ENCODE assay signal across 10 cellular contexts in genomic region chr6:27279513-27280063, GRCh38. TPM values are rescaled to one million over a fixed set of nuclear protein-coding genes. Genes with fewer than 3 reads are reported as not detected.
DNase-seq lines count a peak whose midpoint lies in the region; ATAC-seq and TF ChIP-seq lines count a peak whose summit lies in the region.
"Had no signal": no experiment of that assay in that cellular context is flagged by ENCODE, and none has a peak within 500 bp of the region (broad histone marks: within the 10 kb centered on the region; RNA-seq: fewer than 3 reads in every experiment).

No MANE protein-coding gene starts in this region.

- BruUV-seq in Panc1 (replicated peaks; lab: Mats Ljungman, UMichigan) = no TSS peak

- TF ChIP-seq CTCF in Panc1 (IDR thresholded peaks at IDR 0.05) (no peak), fibroblast of lung (conservative IDR thresholded peaks at IDR 0.05 in 1 of 2, IDR thresholded peaks at IDR 0.05 in 1 of 2; ENCODE audit: low read depth in 1 of 2, low read length in 2 of 2) (no peak), left ventricle myocardium inferior (IDR thresholded peaks at IDR 0.05; ENCODE audit: borderline replicate concordance) (no peak)

- peak overlapping the region; percentile 79 for H3K4me2 ChIP-seq in fibroblast of lung (ENCODE audit: extremely low read depth, insufficient read depth, low read length)

- peaks cover 5 to 12% of the 10 kb centered on the region in 2 donors for H3K9me3 Mint-ChIP-seq in activated T-cell treated with anti-CD3 and anti-CD28 coated beads, Interleukin-2, amount 50 U/mL, for 72 hours
- peaks cover 25% of the 10 kb centered on the region for H3K9me3 Mint-ChIP-seq in activated T-cell treated with anti-CD3 and anti-CD28 coated beads, Interleukin-2, amount 50 U/mL, for 4 hours
- H3K9me3 Mint-ChIP-seq in stimulated activated naive CD8-positive, alpha-beta T cell treated with anti-CD3 and anti-CD28 coated beads, Interleukin-15, Interleukin-2, amounts not matched to agents 100 ng/mL and 50 ng/mL, for 24 hours = peaks cover 35% of the 10 kb centered on the region

- H3K27ac Mint-ChIP-seq in activated T-cell treated with anti-CD3 and anti-CD28 coated beads, Interleukin-2, amount 50 U/mL, for 72 hours = peak overlapping the region; percentile 85
- H3K27ac Mint-ChIP-seq in stimulated activated naive CD8-positive, alpha-beta T cell treated with anti-CD3 and anti-CD28 coated beads, Interleukin-15, Interleukin-2, amounts not matched to agents 100 ng/mL and 50 ng/mL, for 24 hours = no peak overlapping the region

- CTCF ChIA-PET in Panc1 (lab: Charles Lee) = no interaction called here

- no peaks in the 10 kb centered on the region for H4K20me1 ChIP-seq in fibroblast of lung (ENCODE audit: control insufficient read depth, extremely low read depth, insufficient read depth, low read length)

- peak overlapping the region; percentile 66 to 93 for H3K4me3 ChIP-seq in Panc1 (ENCODE audit: low read depth in 2 of 2, low read length in 2 of 2)
- peak overlapping the region; percentile 45 to 76 (median 49) for H3K4me3 ChIP-seq in fibroblast of lung (replicated peaks in 1 of 4; ENCODE audit: control extremely low read depth in 1 of 4, insufficient read depth in 1 of 4, low read depth in 3 of 4, low read length in 4 of 4)
- no peak overlapping the region for H3K4me3 ChIP-seq in left ventricle myocardium inferior

- H3K9ac ChIP-seq in fibroblast of lung (ENCODE audit: insufficient read depth, low read length) = no peak overlapping the region

- H3K4me1 ChIP-seq in Panc1 (ENCODE audit: control insufficient read depth, insufficient read depth, low read length) (peaks cover 6% of the 10 kb centered on the region; the same call in 1 of the 2 replicates), fibroblast of lung (ENCODE audit: control insufficient read depth, extremely low read depth, insufficient read depth, low read length) (no peaks in the 10 kb centered on the region), left ventricle myocardium inferior (no peaks in the 10 kb centered on the region)

- no peak for ATAC-seq in activated T-cell treated with anti-CD3 and anti-CD28 coated beads, Interleukin-2, amount 50 U/mL, for 72 hours (replicated peaks in 1 of 2)
- ATAC-seq in activated T-cell treated with anti-CD3 and anti-CD28 coated beads, Interleukin-2, amount 50 U/mL, for 4 hours = no peak
- ATAC-seq in Panc1 (peak; percentile 85), HG02938 (IDR thresholded peaks at IDR 0.05; ENCODE audit: unreplicated experiment) (no peak)

- in situ Hi-C loops in Panc1 (cut with HindIII; ENCODE audit: low pct_unique_long_range_greater_than_20kb, low sequenced_read_pairs) = no loop called here

- peaks cover 16% of the 10 kb centered on the region for H3K4me1 Mint-ChIP-seq in activated T-cell treated with anti-CD3 and anti-CD28 coated beads, Interleukin-2, amount 50 U/mL, for 72 hours (ENCODE audit: low read depth)
- H3K4me1 Mint-ChIP-seq in activated T-cell treated with anti-CD3 and anti-CD28 coated beads, Interleukin-2, amount 50 U/mL, for 4 hours (ENCODE audit: low read depth) = peaks cover 3% of the 10 kb centered on the region
- H3K4me1 Mint-ChIP-seq in stimulated activated naive CD8-positive, alpha-beta T cell treated with anti-CD3 and anti-CD28 coated beads, Interleukin-15, Interleukin-2, amounts not matched to agents 100 ng/mL and 50 ng/mL, for 24 hours (ENCODE audit: low read depth) = peaks cover 22% of the 10 kb centered on the region

- H3K27ac ChIP-seq in Panc1 (ENCODE audit: low read length) (peak overlapping the region; percentile 30; the same call in 1 of the 2 replicates), fibroblast of lung (ENCODE audit: insufficient read depth, low read length) (no peak overlapping the region), left ventricle myocardium inferior (replicated peaks) (no peak overlapping the region)

- H3K27me3 Mint-ChIP-seq in activated T-cell treated with anti-CD3 and anti-CD28 coated beads, Interleukin-2, amount 50 U/mL, for 72 hours (ENCODE audit: low read depth) = peaks cover 83% of the 10 kb centered on the region
- peaks cover 84% of the 10 kb centered on the region for H3K27me3 Mint-ChIP-seq in activated T-cell treated with anti-CD3 and anti-CD28 coated beads, Interleukin-2, amount 50 U/mL, for 4 hours (ENCODE audit: low read depth)
- H3K27me3 Mint-ChIP-seq in stimulated activated naive CD8-positive, alpha-beta T cell treated with anti-CD3 and anti-CD28 coated beads, Interleukin-15, Interleukin-2, amounts not matched to agents 100 ng/mL and 50 ng/mL, for 24 hours = peaks cover 84% of the 10 kb centered on the region

- H3K9me3 ChIP-seq in Panc1 (ENCODE audit: control insufficient read depth, insufficient read depth, low read depth, low read length) (no peaks in the 10 kb centered on the region), fibroblast of lung (ENCODE audit: control insufficient read depth, insufficient read depth, low read depth, low read length) (no peaks in the 10 kb centered on the region), left ventricle myocardium inferior (replicated peaks) (peaks cover 4% of the 10 kb centered on the region)

- H3K27me3 ChIP-seq in Panc1 (ENCODE audit: control insufficient read depth, insufficient read depth, low read length) (no peaks in the 10 kb centered on the region), fibroblast of lung (ENCODE audit: control insufficient read depth, insufficient read depth, low read length) (peaks cover 12% of the 10 kb centered on the region), left ventricle myocardium inferior (ENCODE audit: low read depth) (peaks cover 100% of the 10 kb centered on the region)

- H3K79me2 ChIP-seq in fibroblast of lung (ENCODE audit: control insufficient read depth, insufficient read depth, low read length) = no peaks in the 10 kb centered on the region

- POLR2A ChIA-PET in Panc1 (lab: Charles Lee) = interaction anchor here (0.6 to 1.2 kb wide), 3 partner anchors 50 to 301 kb away, joined by 3 read pairs; no protein-coding TSS in a partner anchor

- peaks cover 12 to 18% of the 10 kb centered on the region in 2 donors for H3K36me3 Mint-ChIP-seq in activated T-cell treated with anti-CD3 and anti-CD28 coated beads, Interleukin-2, amount 50 U/mL, for 72 hours (ENCODE audit: insufficient read depth in 2 of 2)
- no peaks in the 10 kb centered on the region for H3K36me3 Mint-ChIP-seq in activated T-cell treated with anti-CD3 and anti-CD28 coated beads, Interleukin-2, amount 50 U/mL, for 4 hours (ENCODE audit: insufficient read depth)
- H3K36me3 Mint-ChIP-seq in stimulated activated naive CD8-positive, alpha-beta T cell treated with anti-CD3 and anti-CD28 coated beads, Interleukin-15, Interleukin-2, amounts not matched to agents 100 ng/mL and 50 ng/mL, for 24 hours (ENCODE audit: low read depth) = peaks cover 26% of the 10 kb centered on the region

- H3K36me3 ChIP-seq in Panc1 (ENCODE audit: control insufficient read depth, insufficient read depth, low read length) = no peaks in the 10 kb centered on the region; the same call in 1 of the 2 replicates
- no peaks in the 10 kb centered on the region for H3K36me3 ChIP-seq in fibroblast of lung (ENCODE audit: control insufficient read depth, insufficient read depth, low read length)
- H3K36me3 ChIP-seq in left ventricle myocardium inferior = no peaks in the 10 kb centered on the region

- no peak for DNase-seq in activated T-cell treated with anti-CD3 and anti-CD28 coated beads, Interleukin-2, amount 50 U/mL, for 72 hours
- DNase-seq in activated T-cell treated with anti-CD3 and anti-CD28 coated beads, Interleukin-2, amount 50 U/mL, for 4 hours = no peak
- DNase-seq in Panc1 (ENCODE audit: low read depth, low spot score) = no peak
- no peak for DNase-seq in fibroblast of lung (ENCODE audit: low read depth in 2 of 2)
- DNase-seq in left ventricle myocardium inferior = no peak
- DNase-seq in cortex of kidney (lab: John Stamatoyannopoulos, UW) = no peak
- DNase-seq: DMS153; stimulated activated CD4-positive, alpha-beta T cell treated with anti-CD3 and anti-CD28 coated beads, Interleukin-4, amount 100 ng/mL, for 1 hour had no signal

- H3K4me3 Mint-ChIP-seq in activated T-cell treated with anti-CD3 and anti-CD28 coated beads, Interleukin-2, amount 50 U/mL, for 72 hours = peak overlapping the region; percentile 74 to 85
- no peak overlapping the region for H3K4me3 Mint-ChIP-seq in activated T-cell treated with anti-CD3 and anti-CD28 coated beads, Interleukin-2, amount 50 U/mL, for 4 hours
- H3K4me3 Mint-ChIP-seq in stimulated activated naive CD8-positive, alpha-beta T cell treated with anti-CD3 and anti-CD28 coated beads, Interleukin-15, Interleukin-2, amounts not matched to agents 100 ng/mL and 50 ng/mL, for 24 hours = peak overlapping the region; percentile 70

- peak overlapping the region; percentile 54 for H2AFZ ChIP-seq in fibroblast of lung (ENCODE audit: low read length)

- intact Hi-C loops in Panc1 (cut with micrococcal nuclease; ENCODE audit: unreplicated experiment) = no loop called here
- intact Hi-C loops in left ventricle myocardium inferior (cut with micrococcal nuclease) = no loop called here

RNA-seq across cellular contexts. Expression of gene PRSS16, which starts 32.1 kb away (rescaled TPM):
- total RNA-seq in activated T-cell treated with anti-CD3 and anti-CD28 coated beads, Interleukin-2, amount 50 U/mL, for 72 hours = 1 to 10 TPM; 5.3 to 5.6 TPM
- under 1 TPM; 0.15 to 0.63 (median 0.32) TPM for total RNA-seq in activated T-cell treated with anti-CD3 and anti-CD28 coated beads, Interleukin-2, amount 50 U/mL, for 4 hours
- total RNA-seq in Panc1 (2021; ENCODE audit: unreplicated experiment) (4.7 TPM), fibroblast of lung (not detected in 2 replicates), left ventricle myocardium inferior (0.49 TPM)
- polyA plus RNA-seq in Panc1 (2012; ENCODE audit: insufficient read length) = 4.7 TPM
- polyA plus RNA-seq in fibroblast of lung = 0.15 TPM in 1 of 2 replicates, not detected in the other
- not detected in 2 replicates for polyA plus RNA-seq in fibroblast of lung (2012)
- polyA minus RNA-seq in fibroblast of lung (ENCODE audit: low replicate concordance) = not detected in 2 replicates

RNA-seq across cellular contexts. Expression of gene POM121L2, which starts 32.5 kb away (rescaled TPM):
- total RNA-seq in activated T-cell treated with anti-CD3 and anti-CD28 coated beads, Interleukin-2, amount 50 U/mL, for 72 hours = not detected
- total RNA-seq in activated T-cell treated with anti-CD3 and anti-CD28 coated beads, Interleukin-2, amount 50 U/mL, for 4 hours = not detected
- total RNA-seq in Panc1 (2021; ENCODE audit: unreplicated experiment) (not detected), fibroblast of lung (not detected in 2 replicates), left ventricle myocardium inferior (not detected)
- polyA plus RNA-seq in Panc1 (2012; ENCODE audit: insufficient read length) = not detected
- polyA plus RNA-seq in fibroblast of lung = not detected in 2 replicates
- not detected in 2 replicates for polyA plus RNA-seq in fibroblast of lung (2012)
- polyA minus RNA-seq in fibroblast of lung (ENCODE audit: low replicate concordance) = not detected in 2 replicates
